ENCODE assay signal across 8 cellular contexts in the genomic region with DNA sequence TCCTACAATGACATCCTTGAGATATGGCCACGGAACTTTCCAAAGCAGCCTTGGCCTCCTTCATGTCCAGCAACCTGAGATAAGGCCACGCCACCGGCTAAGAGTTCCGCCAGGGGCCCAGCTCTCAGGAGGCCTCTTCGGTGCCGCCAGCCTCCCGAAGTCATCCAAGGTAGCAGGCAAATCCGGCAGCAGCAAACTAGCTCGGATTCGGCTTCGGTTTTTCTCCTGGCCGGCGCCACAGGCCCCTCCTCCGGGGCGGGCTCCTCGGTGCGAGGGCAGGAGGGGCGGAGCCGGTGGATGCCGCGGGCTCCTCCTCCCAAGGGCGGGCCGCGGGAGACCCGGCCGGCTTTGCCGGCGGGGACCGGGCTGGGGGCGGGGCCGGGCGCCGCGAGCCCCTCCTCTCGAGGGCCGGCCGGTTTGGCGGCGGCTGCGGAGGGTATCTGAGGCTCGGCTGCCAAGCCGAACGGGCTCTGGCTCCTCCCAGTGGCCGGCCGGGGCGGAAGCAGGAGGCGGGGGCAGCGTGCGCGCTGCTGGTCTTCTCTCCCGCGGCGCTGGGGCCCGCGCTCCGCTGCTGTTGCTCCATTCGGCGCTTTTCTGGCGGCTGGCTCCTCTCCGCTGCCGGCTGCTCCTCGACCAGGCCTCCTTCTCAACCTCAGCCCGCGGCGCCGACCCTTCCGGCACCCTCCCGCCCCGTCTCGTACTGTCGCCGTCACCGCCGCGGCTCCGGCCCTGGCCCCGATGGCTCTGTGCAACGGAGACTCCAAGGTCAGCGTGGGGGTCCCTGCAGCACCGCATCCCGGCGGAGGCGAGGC. TPM values are rescaled to one million over a fixed set of nuclear protein-coding genes. Genes with fewer than 3 reads are reported as not detected.
A peak's percentile ranks its signal among the peaks of the same experiment; 100 is the strongest.
DNase-seq lines count a peak whose midpoint lies in the region; ATAC-seq lines count a peak whose summit lies in the region.

A gene (plus strand): TSS at position 518 of the 812 bp plus-strand sequence. CDS start 221 bp downstream, at position 739.

- no peaks in the 10 kb centered on the region for H3K27me3 Mint-ChIP-seq in effector memory CD8-positive, alpha-beta T cell

- peak within 1 kb of the TSS; percentile 92 for H4K8ac ChIP-seq in mesenchymal stem cell (ENCODE audit: low read length)

- H3K4me1 ChIP-seq in mesenchymal stem cell (ENCODE audit: control insufficient read depth, insufficient read depth, low read depth, low read length): peaks cover 7% of the 10 kb centered on the region

- H3K36me3 Mint-ChIP-seq in effector memory CD8-positive, alpha-beta T cell (ENCODE audit: insufficient read depth): no peaks in the 10 kb centered on the region

- H2AFZ ChIP-seq in mesenchymal stem cell (ENCODE audit: low read depth, low read length): peak within 1 kb of the TSS; percentile 75

- H2BK120ac ChIP-seq in mesenchymal stem cell (ENCODE audit: low read depth, low read length): peak within 1 kb of the TSS; percentile 95

- H2BK15ac ChIP-seq in mesenchymal stem cell (ENCODE audit: low read depth, poor library complexity, severe bottlenecking): peak within 1 kb of the TSS; percentile 97

- H3K27me3 ChIP-seq in mesenchymal stem cell (ENCODE audit: control insufficient read depth in 1 of 2, insufficient read depth in 1 of 2, low read length in 2 of 2): no peaks in the 10 kb centered on the region

- H3K14ac ChIP-seq in mesenchymal stem cell (ENCODE audit: low read length in 2 of 2): peak within 1 kb of the TSS; percentile 82 to 92

- no peak within 1 kb of the TSS for H2AK5ac ChIP-seq in mesenchymal stem cell (ENCODE audit: low read length, severe bottlenecking)

- H3K36me3 ChIP-seq in mesenchymal stem cell (ENCODE audit: control insufficient read depth in 1 of 2, insufficient read depth in 2 of 2, low read depth in 1 of 2, low read length in 2 of 2): no peaks in the 10 kb centered on the region

- no peaks in the 10 kb centered on the region for H3K9me3 ChIP-seq in mesenchymal stem cell (ENCODE audit: control insufficient read depth, low read length)

- H3K9me3 Mint-ChIP-seq in effector memory CD8-positive, alpha-beta T cell: no peaks in the 10 kb centered on the region

- peak within 1 kb of the TSS; percentile 90 to 94 for H3K4me3 ChIP-seq in mesenchymal stem cell (ENCODE audit: insufficient read depth in 1 of 2, low read depth in 1 of 2, low read length in 2 of 2)

- peak within 1 kb of the TSS; percentile 59 for H3K27ac ChIP-seq in mesenchymal stem cell (ENCODE audit: low read length, poor library complexity, severe bottlenecking)

- peaks cover 12 to 27% of the 10 kb centered on the region in 2 donors for H3K4me1 Mint-ChIP-seq in effector memory CD8-positive, alpha-beta T cell (ENCODE audit: low read depth in 2 of 2)

- H3K79me1 ChIP-seq in mesenchymal stem cell (replicated peaks; ENCODE audit: low read length, poor library complexity, severe bottlenecking): no peaks in the 10 kb centered on the region

- peak within 1 kb of the TSS; percentile 94 for H3K27ac Mint-ChIP-seq in effector memory CD8-positive, alpha-beta T cell

- H3K4me3 Mint-ChIP-seq in effector memory CD8-positive, alpha-beta T cell: peak within 1 kb of the TSS; percentile 84 to 86

- DNase-seq in COR-L47 (lab: John Stamatoyannopoulos, UW): peak; percentile 97
- peak; percentile 97 for DNase-seq in HT1080 (ENCODE audit: low read depth)
- DNase-seq in NOMO-1 (lab: John Stamatoyannopoulos, UW; ENCODE audit: unreplicated experiment in 2 of 2): peak; percentile 100
- DNase-seq in activated CD8-positive, alpha-beta memory T cell treated with anti-CD3 and anti-CD28 coated beads for 4 hours (ENCODE audit: low read depth in 2 of 2): peak; percentile 89
- DNase-seq in effector memory CD8-positive, alpha-beta T cell: peak; percentile 95 to 98 (median 98)
- peak; percentile 92 for DNase-seq in mesenchymal stem cell
- DNase-seq in stimulated activated CD8-positive, alpha-beta memory T cell treated with anti-CD3 and anti-CD28 coated beads, Interleukin-12 subunit alpha, Interleukin-12 subunit beta, amount 100 ng/mL, for 4 hours (ENCODE audit: low read depth): peak; percentile 96

- peak within 1 kb of the TSS; percentile 91 for H2BK5ac ChIP-seq in mesenchymal stem cell (ENCODE audit: low read depth, low read length, poor library complexity, severe bottlenecking)

- H4K91ac ChIP-seq in mesenchymal stem cell (ENCODE audit: low read length): peak within 1 kb of the TSS; percentile 96

- H3K4me2 ChIP-seq in mesenchymal stem cell (ENCODE audit: low read length, poor library complexity, severe bottlenecking): peak within 1 kb of the TSS; percentile 82

- H3K18ac ChIP-seq in mesenchymal stem cell (ENCODE audit: low read depth in 1 of 2, low read length in 2 of 2): peak within 1 kb of the TSS; percentile 86 to 97

- H3K4ac ChIP-seq in mesenchymal stem cell (ENCODE audit: low read depth in 1 of 2, low read length in 2 of 2): peak within 1 kb of the TSS; percentile 90 to 97

- peak; percentile 91 for ATAC-seq in GM21360 (IDR thresholded peaks at IDR 0.05; ENCODE audit: unreplicated experiment)
- ATAC-seq in effector memory CD8-positive, alpha-beta T cell (replicated peaks): peak; percentile 89

- under 1% methylated on average over 65 of the region's 83 CpGs for WGBS in mesenchymal stem cell

- H3K23ac ChIP-seq in mesenchymal stem cell (ENCODE audit: low read length in 2 of 2): peak within 1 kb of the TSS; percentile 83 to 90

- H2BK12ac ChIP-seq in mesenchymal stem cell (ENCODE audit: low read length in 2 of 2): peak within 1 kb of the TSS in 1 of 2 experiments; percentile 18

- peak within 1 kb of the TSS; percentile 94 for H3K9ac ChIP-seq in mesenchymal stem cell (ENCODE audit: low read length)

RNA-seq across cellular contexts. Expression of the gene that starts here (rescaled TPM):
- total RNA-seq in HT1080 (2014; rRNA removed; shearing (Covaris generic)): 68.1 and 75.3 TPM in 2 replicates
- 130 and 177 TPM in 2 replicates for polyA plus RNA-seq in HT1080 (2015; cell fraction: cytosol; rRNA removed)
- 189 and 207 TPM in 2 replicates for polyA plus RNA-seq in HT1080 (2015; cell fraction: nucleus; rRNA removed)
- polyA plus RNA-seq in mesenchymal stem cell (2013, experiment 1 of 2): 48.7 TPM
- 51.5 TPM for polyA plus RNA-seq in mesenchymal stem cell (2013, experiment 2 of 2)

Comparison
In these comparisons a context has a peak if more than half of its experiments do, and no peak if none do; other contexts are left out.
1. Peak in every context shown above with its lines: DNase-seq, ATAC-seq, H3K4me3 ChIP-seq and H3K27ac ChIP-seq.